1 cellular context compared by ENCODE assay signal in the genomic region with DNA sequence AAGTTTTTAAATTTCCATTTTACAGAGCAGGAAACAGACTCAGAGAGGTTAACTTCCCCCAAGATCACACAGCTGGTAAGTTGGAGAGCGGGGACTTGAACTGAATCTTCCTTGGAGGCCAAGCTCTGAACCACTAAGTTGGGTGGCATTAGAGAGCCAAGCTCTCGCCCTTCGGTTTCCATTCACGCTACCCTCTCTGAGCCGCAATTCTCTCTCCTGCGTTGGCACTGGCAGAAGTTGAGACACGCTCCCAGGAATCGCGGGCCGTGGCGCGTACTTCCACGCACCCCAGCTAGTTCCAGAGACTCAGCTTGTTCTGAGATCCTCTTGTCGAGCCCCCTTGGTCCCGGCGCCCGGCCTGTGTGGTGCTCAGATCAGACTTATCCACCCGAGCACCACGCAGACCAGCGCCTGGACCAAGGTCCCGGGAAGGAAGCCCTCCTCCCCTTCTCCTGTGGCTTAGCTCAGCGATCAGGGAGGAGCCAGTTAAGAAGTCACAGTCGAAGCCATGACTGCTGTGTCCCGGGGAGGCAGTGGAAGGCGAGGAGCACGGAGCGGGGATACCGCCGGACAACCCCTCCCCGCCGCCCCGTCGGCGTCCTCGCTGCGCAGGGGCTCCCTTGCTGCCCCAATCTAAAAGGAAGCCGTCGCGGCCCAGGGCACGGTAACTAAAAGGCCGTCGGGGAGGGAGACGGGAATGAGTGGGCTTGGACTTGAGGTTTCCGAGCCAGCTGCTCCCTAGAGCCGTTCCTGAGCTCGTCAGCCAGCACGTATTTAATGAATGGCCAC.
TF ChIP-seq lines count a peak whose summit lies in the region.

No MANE protein-coding gene starts in this region.

TF ChIP-seq in SK-N-SH, 30 proteins besides CTCF, POLR2A, EP300 and RAD21:
- no peak for TF ChIP-seq FOXJ3 (CRISPR knock-in tag; IDR thresholded peaks at IDR 0.05)
- TF ChIP-seq POLR2AphosphoS5 (IDR thresholded peaks at IDR 0.05; ENCODE audit: low read depth, low read length): no peak
- TF ChIP-seq, protein P1, sequence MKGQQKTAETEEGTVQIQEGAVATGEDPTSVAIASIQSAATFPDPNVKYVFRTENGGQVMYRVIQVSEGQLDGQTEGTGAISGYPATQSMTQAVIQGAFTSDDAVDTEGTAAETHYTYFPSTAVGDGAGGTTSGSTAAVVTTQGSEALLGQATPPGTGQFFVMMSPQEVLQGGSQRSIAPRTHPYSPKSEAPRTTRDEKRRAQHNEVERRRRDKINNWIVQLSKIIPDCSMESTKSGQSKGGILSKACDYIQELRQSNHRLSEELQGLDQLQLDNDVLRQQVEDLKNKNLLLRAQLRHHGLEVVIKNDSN (IDR thresholded peaks at IDR 0.05; ENCODE audit: borderline replicate concordance, low read depth): no peak
- no peak for TF ChIP-seq GATA2 (CRISPR knock-in tag; IDR thresholded peaks at IDR 0.05)
- TF ChIP-seq MXI1 (IDR thresholded peaks at IDR 0.05; ENCODE audit: low read depth, low read length): no peak
- no peak for TF ChIP-seq TCF12 (IDR thresholded peaks at IDR 0.05)
- TF ChIP-seq, protein P2, sequence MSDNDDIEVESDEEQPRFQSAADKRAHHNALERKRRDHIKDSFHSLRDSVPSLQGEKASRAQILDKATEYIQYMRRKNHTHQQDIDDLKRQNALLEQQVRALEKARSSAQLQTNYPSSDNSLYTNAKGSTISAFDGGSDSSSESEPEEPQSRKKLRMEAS (IDR thresholded peaks at IDR 0.05; ENCODE audit: low read depth): no peak
- no peak for TF ChIP-seq TAF1 (IDR thresholded peaks at IDR 0.05; ENCODE audit: borderline replicate concordance, low read depth, low read length)
- TF ChIP-seq ELF1 (IDR thresholded peaks at IDR 0.05): no peak
- no peak for TF ChIP-seq RXRA (IDR thresholded peaks at IDR 0.05; ENCODE audit: borderline replicate concordance, low read depth)
- TF ChIP-seq FOXM1 (IDR thresholded peaks at IDR 0.05; ENCODE audit: low read depth): no peak
- TF ChIP-seq NFIC (IDR thresholded peaks at IDR 0.05; ENCODE audit: borderline replicate concordance): no peak
- no peak for TF ChIP-seq YY1 (IDR thresholded peaks at IDR 0.05; ENCODE audit: low read depth)
- TF ChIP-seq, protein P3, sequence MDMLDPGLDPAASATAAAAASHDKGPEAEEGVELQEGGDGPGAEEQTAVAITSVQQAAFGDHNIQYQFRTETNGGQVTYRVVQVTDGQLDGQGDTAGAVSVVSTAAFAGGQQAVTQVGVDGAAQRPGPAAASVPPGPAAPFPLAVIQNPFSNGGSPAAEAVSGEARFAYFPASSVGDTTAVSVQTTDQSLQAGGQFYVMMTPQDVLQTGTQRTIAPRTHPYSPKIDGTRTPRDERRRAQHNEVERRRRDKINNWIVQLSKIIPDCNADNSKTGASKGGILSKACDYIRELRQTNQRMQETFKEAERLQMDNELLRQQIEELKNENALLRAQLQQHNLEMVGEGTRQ (IDR thresholded peaks at IDR 0.05; ENCODE audit: borderline replicate concordance, low read depth, low read length): no peak
- no peak for TF ChIP-seq FOSL2 (IDR thresholded peaks at IDR 0.05; ENCODE audit: borderline replicate concordance, low read depth)
- no peak for TF ChIP-seq CHD2 (IDR thresholded peaks at IDR 0.05; ENCODE audit: low read length, partially characterized antibody)
